19 cellular contexts compared by ENCODE assay signal in the genomic region with DNA sequence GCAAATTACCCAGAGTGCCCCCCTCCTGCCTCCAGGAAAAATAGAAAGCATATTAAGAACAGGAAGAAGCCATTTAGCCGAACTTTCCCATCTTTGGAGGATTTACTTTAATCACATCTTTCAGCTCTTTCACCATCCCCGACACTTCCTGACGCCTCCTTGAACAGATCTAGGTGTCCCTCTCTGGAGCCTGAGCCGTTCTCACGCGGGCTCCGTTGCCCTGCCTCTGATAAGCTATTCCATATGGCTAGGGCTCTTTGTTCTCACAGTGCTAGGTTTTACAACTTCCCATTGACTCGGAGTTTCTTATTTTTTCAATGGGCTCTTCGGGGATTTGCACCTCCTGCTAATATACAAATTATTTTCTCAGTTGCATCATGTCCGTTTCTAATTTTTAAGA.
"Had no signal": no experiment of that assay in that cellular context is flagged by ENCODE, and none has a peak within 500 bp of the region (broad histone marks: within the 10 kb centered on the region; RNA-seq: fewer than 3 reads in every experiment).

No MANE protein-coding gene starts in this region.

- ATAC-seq: activated T-helper 17 cell treated with anti-CD3 and anti-CD28 coated beads, Interleukin-2, amount 50 U/mL, for 72 hours; body of pancreas; heart right ventricle; natural killer cell treated with Interleukin-12 subunit alpha and Interleukin-12 subunit beta and Interleukin-15 and Interleukin-18, amount 100 ng/mL, for 72 hours; SK-N-SH treated with all-trans-retinoic acid at 6 μM for 48 hours; stimulated activated effector memory CD8-positive, alpha-beta T cell treated with anti-CD3 and anti-CD28 coated beads, Interleukin-12 subunit alpha, Interleukin-12 subunit beta, amount 100 ng/mL, for 72 hours; T-cell had no signal

- H3K36me3 Mint-ChIP-seq: immature natural killer cell; natural killer cell treated with Interleukin-12 subunit alpha and Interleukin-12 subunit beta and Interleukin-15 and Interleukin-18, amount 100 ng/mL, for 72 hours; stimulated activated effector memory CD8-positive, alpha-beta T cell treated with anti-CD3 and anti-CD28 coated beads, Interleukin-12 subunit alpha, Interleukin-12 subunit beta, amount 100 ng/mL, for 72 hours; T-cell had no signal

- DNase-seq: activated CD4-positive, alpha-beta memory T cell treated with anti-CD3 and anti-CD28 coated beads, Interleukin-2, amount 10 ng/mL, durations not matched to agents 7 days and 5 days; activated CD4-positive, alpha-beta T cell treated with anti-CD3 and anti-CD28 coated beads for 48 hours; activated CD4-positive, CD25-positive, alpha-beta regulatory T cell; activated naive CD4-positive, alpha-beta T cell treated with Interleukin-2 at 50 U/mL for 16 hours; activated T-cell treated with anti-CD3 and anti-CD28 coated beads, Interleukin-2, amount 50 U/mL, for 1 hour; body of pancreas; central memory CD4-positive, alpha-beta T cell; colonic mucosa; heart right ventricle; immature natural killer cell; stimulated activated CD4-positive, alpha-beta T cell treated with anti-CD3 and anti-CD28 coated beads, Interleukin-4, amount 100 ng/mL, for 1 hour; stomach; T-cell; trophoblast cell had no signal

- H3K4me1 ChIP-seq: colonic mucosa, heart right ventricle had no signal

- H3K4me1 Mint-ChIP-seq: activated CD4-positive, alpha-beta memory T cell treated with anti-CD3 and anti-CD28 coated beads, Interleukin-2, amount 10 ng/mL, durations not matched to agents 7 days and 5 days; activated T-helper 17 cell treated with anti-CD3 and anti-CD28 coated beads, Interleukin-2, amount 50 U/mL, for 72 hours; immature natural killer cell; stimulated activated effector memory CD8-positive, alpha-beta T cell treated with anti-CD3 and anti-CD28 coated beads, Interleukin-12 subunit alpha, Interleukin-12 subunit beta, amount 100 ng/mL, for 72 hours; T-cell had no signal

- H3K9me3 Mint-ChIP-seq: activated CD4-positive, alpha-beta memory T cell treated with anti-CD3 and anti-CD28 coated beads, Interleukin-2, amount 10 ng/mL, durations not matched to agents 7 days and 5 days; activated T-helper 17 cell treated with anti-CD3 and anti-CD28 coated beads, Interleukin-2, amount 50 U/mL, for 72 hours; immature natural killer cell; natural killer cell treated with Interleukin-12 subunit alpha and Interleukin-12 subunit beta and Interleukin-15 and Interleukin-18, amount 100 ng/mL, for 72 hours; stimulated activated effector memory CD8-positive, alpha-beta T cell treated with anti-CD3 and anti-CD28 coated beads, Interleukin-12 subunit alpha, Interleukin-12 subunit beta, amount 100 ng/mL, for 72 hours; T-cell had no signal

- H3K27ac ChIP-seq: body of pancreas, colonic mucosa, heart right ventricle had no signal

- H3K36me3 ChIP-seq: colonic mucosa, heart right ventricle, stomach had no signal

- H3K27ac Mint-ChIP-seq: activated CD4-positive, alpha-beta memory T cell treated with anti-CD3 and anti-CD28 coated beads, Interleukin-2, amount 10 ng/mL, durations not matched to agents 7 days and 5 days; activated T-helper 17 cell treated with anti-CD3 and anti-CD28 coated beads, Interleukin-2, amount 50 U/mL, for 72 hours; natural killer cell treated with Interleukin-12 subunit alpha and Interleukin-12 subunit beta and Interleukin-15 and Interleukin-18, amount 100 ng/mL, for 72 hours; progenitor cell of endocrine pancreas; stimulated activated effector memory CD8-positive, alpha-beta T cell treated with anti-CD3 and anti-CD28 coated beads, Interleukin-12 subunit alpha, Interleukin-12 subunit beta, amount 100 ng/mL, for 72 hours; T-cell had no signal

- H3K27me3 ChIP-seq: body of pancreas, colonic mucosa had no signal

- H3K4me3 ChIP-seq: body of pancreas, colonic mucosa, heart right ventricle, stomach had no signal

- H3K4me3 Mint-ChIP-seq: activated CD4-positive, alpha-beta memory T cell treated with anti-CD3 and anti-CD28 coated beads, Interleukin-2, amount 10 ng/mL, durations not matched to agents 7 days and 5 days; activated T-helper 17 cell treated with anti-CD3 and anti-CD28 coated beads, Interleukin-2, amount 50 U/mL, for 72 hours; immature natural killer cell; natural killer cell treated with Interleukin-12 subunit alpha and Interleukin-12 subunit beta and Interleukin-15 and Interleukin-18, amount 100 ng/mL, for 72 hours; stimulated activated effector memory CD8-positive, alpha-beta T cell treated with anti-CD3 and anti-CD28 coated beads, Interleukin-12 subunit alpha, Interleukin-12 subunit beta, amount 100 ng/mL, for 72 hours; T-cell had no signal

- H3K9me3 ChIP-seq: body of pancreas, colonic mucosa, heart right ventricle, stomach had no signal

- H3K27me3 Mint-ChIP-seq: activated CD4-positive, alpha-beta memory T cell treated with anti-CD3 and anti-CD28 coated beads, Interleukin-2, amount 10 ng/mL, durations not matched to agents 7 days and 5 days; activated T-helper 17 cell treated with anti-CD3 and anti-CD28 coated beads, Interleukin-2, amount 50 U/mL, for 72 hours had no signal
